23 cellular contexts compared by ENCODE assay signal in genomic region chr13:95781016-95781415, GRCh38.
"Had no signal": no experiment of that assay in that cellular context is flagged by ENCODE, and none has a peak within 500 bp of the region (broad histone marks: within the 10 kb centered on the region; RNA-seq: fewer than 3 reads in every experiment).

No MANE protein-coding gene starts in this region.

- ATAC-seq: effector memory CD8-positive, alpha-beta T cell; esophagus mucosa; gastrocnemius medialis; heart right ventricle; left cardiac atrium; left lung; left ventricle myocardium superior; lower lobe of right lung had no signal

- H3K27ac Mint-ChIP-seq: dendritic cell treated with granulocyte-macrophage colony-stimulating factor and Interleukin-4, amounts not matched to agents 40 ng/mL and 50 ng/mL, for 4 days; effector memory CD8-positive, alpha-beta T cell; endodermal cell had no signal

- H3K4me3 ChIP-seq: colonic mucosa, esophagus squamous epithelium, gastrocnemius medialis, heart right ventricle, left lung, lower lobe of right lung had no signal

- H3K27ac ChIP-seq: colonic mucosa, epithelial cell of prostate, esophagus squamous epithelium, gastrocnemius medialis, heart right ventricle, left lung, lower lobe of right lung had no signal

- H3K36me3 ChIP-seq: colonic mucosa had no signal

- H3K27me3 Mint-ChIP-seq: dendritic cell treated with granulocyte-macrophage colony-stimulating factor and Interleukin-4, amounts not matched to agents 40 ng/mL and 50 ng/mL, for 4 days; effector memory CD8-positive, alpha-beta T cell had no signal

- H3K9me3 Mint-ChIP-seq: dendritic cell treated with granulocyte-macrophage colony-stimulating factor and Interleukin-4, amounts not matched to agents 40 ng/mL and 50 ng/mL, for 4 days; effector memory CD8-positive, alpha-beta T cell had no signal

- H3K9me3 ChIP-seq: colonic mucosa, gastrocnemius medialis, left lung, lower lobe of right lung had no signal

- H3K27me3 ChIP-seq: colonic mucosa, esophagus squamous epithelium, gastrocnemius medialis, heart right ventricle, left lung had no signal

- H3K4me1 Mint-ChIP-seq: endodermal cell had no signal

- H3K4me1 ChIP-seq: colonic mucosa, gastrocnemius medialis had no signal

- H3K4me3 Mint-ChIP-seq: dendritic cell treated with granulocyte-macrophage colony-stimulating factor and Interleukin-4, amounts not matched to agents 40 ng/mL and 50 ng/mL, for 4 days; effector memory CD8-positive, alpha-beta T cell; endodermal cell had no signal

- DNase-seq: colonic mucosa; cortex of kidney; effector CD8-positive, alpha-beta T cell; effector memory CD8-positive, alpha-beta T cell; endodermal cell; erythroblast; esophagus squamous epithelium; foreskin fibroblast; foreskin melanocyte; gastrocnemius medialis; glutamatergic neuron; head of caudate nucleus; heart right ventricle; hippocampal formation; left cardiac atrium; left lung; left ventricle myocardium superior; lower lobe of right lung; mesendoderm; midbrain had no signal
